Comparison of ENCODE assay signal across 8 cellular contexts in the genomic region with DNA sequence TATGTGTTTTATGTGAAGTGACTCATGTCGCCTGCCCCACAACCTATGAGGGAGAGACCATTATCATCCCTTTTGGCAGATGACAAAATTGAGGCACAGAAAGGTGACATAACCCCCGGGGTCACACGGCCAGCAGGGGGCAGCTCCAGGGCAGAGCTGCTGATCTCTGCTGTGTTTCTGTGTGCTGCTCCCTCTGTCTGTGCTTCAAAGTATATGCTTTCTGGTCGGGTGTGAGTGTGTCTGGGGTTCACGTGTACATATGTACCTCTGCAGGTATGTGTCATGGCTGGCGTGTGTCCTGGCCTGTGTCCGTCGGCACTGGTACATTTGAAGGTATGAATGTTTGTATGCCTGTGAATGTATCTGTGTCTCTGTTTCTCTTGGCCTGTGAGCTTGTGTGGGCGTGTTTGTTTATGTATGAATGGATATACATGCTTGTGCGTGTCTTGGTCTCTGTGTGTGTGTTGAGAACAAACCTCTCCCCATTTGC. TPM values are rescaled to one million over a fixed set of nuclear protein-coding genes. Genes with fewer than 3 reads are reported as not detected.
DNase-seq lines count a peak whose midpoint lies in the region; ATAC-seq and TF ChIP-seq lines count a peak whose summit lies in the region.

No MANE protein-coding gene starts in this region.

- peak overlapping the region; percentile 40 to 54 (median 43) for H3K4me3 Mint-ChIP-seq in nephron

- H3K4me1 Mint-ChIP-seq in nephron, result peaks cover 25% of the 10 kb centered on the region

- H3K4me1 ChIP-seq in right atrium auricular region, result peaks cover 0 to 49% of the 10 kb centered on the region in 2 donors
- peaks cover 0 to 20% (median 14%) of the 10 kb centered on the region in 4 donors for H3K4me1 ChIP-seq in tibial artery

- H3K27me3 Mint-ChIP-seq in nephron (ENCODE audit: low read depth), result no peaks in the 10 kb centered on the region

- intact Hi-C loops in cardiac septum (cut with DNase I) (loop anchor here (10.0 kb wide), 1 partner anchor 175 kb away; a partner anchor contains a TSS), tibial artery (cut with DNase I; ENCODE audit: low total_unique reads) (no loop called here)

- peak in 1 of 2 donors; percentile 58 for TF ChIP-seq CTCF in right atrium auricular region (IDR thresholded peaks at IDR 0.05)
- peak; percentile 10 to 39 (median 14) for TF ChIP-seq CTCF in nephron (IDR thresholded peaks at IDR 0.05; ENCODE audit: unreplicated experiment in 3 of 3)
- TF ChIP-seq CTCF in tibial artery (IDR thresholded peaks at IDR 0.05), result peak; percentile 15 to 20

- no peak overlapping the region for H3K4me3 ChIP-seq in right atrium auricular region
- H3K4me3 ChIP-seq in tibial artery, result no peak overlapping the region

- H3K27me3 ChIP-seq in right atrium auricular region (no peaks in the 10 kb centered on the region), tibial artery (peaks cover 0 to 39% of the 10 kb centered on the region in 2 donors)

- H3K36me3 ChIP-seq in right atrium auricular region (no peaks in the 10 kb centered on the region), tibial artery (no peaks in the 10 kb centered on the region)

- H3K36me3 Mint-ChIP-seq in nephron (ENCODE audit: low read depth), result no peaks in the 10 kb centered on the region

- H3K9me3 ChIP-seq in right atrium auricular region (no peaks in the 10 kb centered on the region), tibial artery (no peaks in the 10 kb centered on the region)

- no peak for ATAC-seq in HG02981 (IDR thresholded peaks at IDR 0.05; ENCODE audit: unreplicated experiment)

- DNase-seq in cardiac septum (ENCODE audit: low spot score), result peak; percentile 73
- DNase-seq in right atrium auricular region (ENCODE audit: low spot score), result no peak
- DNase-seq in NCI-H1694 treated with DMSO at 0.1 percent for 48 hours (lab: John Stamatoyannopoulos, UW), result peak; percentile 66
- peak; percentile 80 for DNase-seq in activated CD4-positive, alpha-beta T cell treated with anti-CD3 and anti-CD28 coated beads, Interleukin-2, amount 50 U/mL, for 1 hour
- DNase-seq in effector CD8-positive, alpha-beta T cell (lab: John Stamatoyannopoulos, UW), result peak; percentile 50
- no peak for DNase-seq in tibial artery

- no peaks in the 10 kb centered on the region for H3K9me3 Mint-ChIP-seq in nephron

- H3K27ac Mint-ChIP-seq in nephron, result no peak overlapping the region

- H3K27ac ChIP-seq in right atrium auricular region (no peak overlapping the region), tibial artery (no peak overlapping the region)

RNA-seq across cellular contexts. Expression of a gene that starts 7.1 kb away (rescaled TPM):
- total RNA-seq in cardiac septum (54.9 TPM), right atrium auricular region (10 to 100 TPM; 11.6 to 36.5 TPM)

RNA-seq across cellular contexts. Expression of a gene that starts 22.6 kb away (rescaled TPM):
- total RNA-seq in cardiac septum (not detected), right atrium auricular region (not detected)

RNA-seq across cellular contexts. Expression of a gene that starts 30.0 kb away (rescaled TPM):
- total RNA-seq in cardiac septum (0.67 TPM), right atrium auricular region (1 to 10 TPM in 1 of 2 donors, not detected in 1; 1.1 TPM)

Comparison
In these comparisons a context has a peak if more than half of its experiments do, and no peak if none do; other contexts are left out.
1. DNase-seq: peak in cardiac septum (single experiment), NCI-H1694 treated with DMSO at 0.1 percent for 48 hours (single experiment), activated CD4-positive, alpha-beta T cell treated with anti-CD3 and anti-CD28 coated beads, Interleukin-2, amount 50 U/mL, for 1 hour (single experiment) and effector CD8-positive, alpha-beta T cell (single experiment); none in right atrium auricular region (single experiment) and tibial artery (0 of 2).